In genomic region chr11:103610435-103610834, GRCh38 we compare ENCODE assay signal across 22 cellular contexts.
"Had no signal": no experiment of that assay in that cellular context is flagged by ENCODE, and none has a peak within 500 bp of the region (broad histone marks: within the 10 kb centered on the region; RNA-seq: fewer than 3 reads in every experiment).

No MANE protein-coding gene starts in this region.

- ATAC-seq: esophagus mucosa; gastrocnemius medialis; left ventricle myocardium superior; lower lobe of right lung; naive thymus-derived CD4-positive, alpha-beta T cell; right cardiac atrium; stimulated activated memory B cell treated with anti-CD40 and anti-IgM and Interleukin-4, amounts not matched to agents 10 μg/mL and 1 μg/mL and 100 μg/mL, for 72 hours; stimulated activated naive CD8-positive, alpha-beta T cell treated with anti-CD3 and anti-CD28 coated beads, Interleukin-15, Interleukin-2, amounts not matched to agents 100 U/mL and 50 U/mL, for 24 hours had no signal

- H3K4me2 ChIP-seq: neural progenitor cell had no signal

- H2AFZ ChIP-seq: neural progenitor cell had no signal

- H3K27ac Mint-ChIP-seq: memory B cell; naive thymus-derived CD4-positive, alpha-beta T cell; nephron; neural progenitor cell; stimulated activated memory B cell treated with anti-CD40 and anti-IgM and Interleukin-4, amounts not matched to agents 10 μg/mL and 1 μg/mL and 100 μg/mL, for 72 hours had no signal

- H3K36me3 Mint-ChIP-seq: memory B cell; naive thymus-derived CD4-positive, alpha-beta T cell; neural progenitor cell; stimulated activated memory B cell treated with anti-CD40 and anti-IgM and Interleukin-4, amounts not matched to agents 10 μg/mL and 1 μg/mL and 100 μg/mL, for 72 hours had no signal

- H3K36me3 ChIP-seq: gastrocnemius medialis, lower lobe of right lung, neural progenitor cell, prostate gland, sigmoid colon, spleen, vagina had no signal

- H3K4me1 Mint-ChIP-seq: memory B cell; naive thymus-derived CD4-positive, alpha-beta T cell; nephron; neural progenitor cell; stimulated activated memory B cell treated with anti-CD40 and anti-IgM and Interleukin-4, amounts not matched to agents 10 μg/mL and 1 μg/mL and 100 μg/mL, for 72 hours had no signal

- H3K9me3 ChIP-seq: gastrocnemius medialis, lower lobe of right lung, prostate gland, sigmoid colon, spleen, vagina had no signal

- H3K4me1 ChIP-seq: gastrocnemius medialis, lower lobe of right lung, neural progenitor cell, prostate gland, sigmoid colon, spleen had no signal

- H3K27ac ChIP-seq: dorsolateral prefrontal cortex, gastrocnemius medialis, lower lobe of right lung, neural progenitor cell, prostate gland, sigmoid colon, spleen, vagina had no signal

- H3K4me3 Mint-ChIP-seq: memory B cell; naive thymus-derived CD4-positive, alpha-beta T cell; nephron; neural progenitor cell; stimulated activated memory B cell treated with anti-CD40 and anti-IgM and Interleukin-4, amounts not matched to agents 10 μg/mL and 1 μg/mL and 100 μg/mL, for 72 hours had no signal

- DNase-seq: dorsolateral prefrontal cortex; effector CD4-positive, alpha-beta T cell; gastrocnemius medialis; head of caudate nucleus; left ventricle myocardium superior; lower lobe of right lung; midbrain; naive thymus-derived CD4-positive, alpha-beta T cell; right cardiac atrium; sigmoid colon; spleen; stimulated activated CD4-positive, alpha-beta T cell treated with anti-CD3 and anti-CD28 coated beads, Interleukin-4, amount 100 ng/mL, for 4 hours; stimulated activated naive CD8-positive, alpha-beta T cell treated with anti-CD3 and anti-CD28 coated beads, Interleukin-15, Interleukin-2, amounts not matched to agents 100 U/mL and 50 U/mL, for 24 hours; substantia nigra had no signal

- H3K27me3 Mint-ChIP-seq: memory B cell had no signal

- H3K4me3 ChIP-seq: dorsolateral prefrontal cortex, gastrocnemius medialis, lower lobe of right lung, neural progenitor cell, prostate gland, sigmoid colon, skin epidermis, spleen, vagina had no signal

- H3K9ac ChIP-seq: neural progenitor cell had no signal

- H3K27me3 ChIP-seq: gastrocnemius medialis, neural progenitor cell, sigmoid colon, vagina had no signal
